8 cellular contexts compared by ENCODE assay signal in the genomic region with DNA sequence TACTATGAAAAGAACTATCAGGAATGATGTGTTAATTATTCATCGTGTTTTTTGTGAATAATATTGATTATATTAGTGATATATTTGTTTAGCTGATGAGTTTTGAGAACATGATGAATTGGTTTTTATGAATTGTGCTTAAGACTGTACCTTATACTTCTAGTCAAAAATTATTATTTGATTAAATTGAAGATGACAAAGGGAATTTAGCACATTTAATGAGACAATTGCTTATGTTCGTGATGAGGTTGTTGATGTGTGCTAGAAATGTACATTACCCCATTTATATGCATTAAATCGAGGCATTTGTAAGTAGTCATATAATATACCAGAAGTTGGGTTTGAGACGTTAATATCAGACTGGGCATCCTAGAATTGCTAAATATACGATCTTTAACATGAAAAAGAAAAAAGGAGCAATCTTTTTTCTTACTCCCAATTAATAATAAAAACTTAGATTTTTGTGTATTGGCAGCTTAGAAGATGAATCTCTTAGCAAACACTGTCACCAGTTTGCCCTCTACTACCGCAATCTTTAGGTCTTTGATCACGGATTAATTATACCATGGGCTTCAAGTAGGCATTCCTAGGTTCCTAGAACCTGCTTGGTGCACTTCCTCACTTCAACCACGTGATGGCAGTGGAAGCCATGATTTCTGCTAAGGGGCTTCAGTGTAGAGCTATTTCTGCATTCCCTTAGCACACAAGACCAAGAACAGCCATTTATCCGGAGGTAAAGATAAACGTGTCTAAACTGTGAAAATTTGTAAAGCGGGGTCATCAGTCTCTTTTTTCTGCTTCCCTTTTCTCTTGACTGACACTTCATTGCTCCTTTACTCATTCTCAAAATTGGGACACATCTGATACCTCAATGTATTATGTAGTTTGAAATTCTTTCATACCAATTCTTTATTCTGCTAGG. TPM values are rescaled to one million over a fixed set of nuclear protein-coding genes. Genes with fewer than 3 reads are reported as not detected.
DNase-seq lines count a peak whose midpoint lies in the region; ATAC-seq and TF ChIP-seq lines count a peak whose summit lies in the region.

No MANE protein-coding gene starts in this region.

- H3K9me3 ChIP-seq in right atrium auricular region (no peaks in the 10 kb centered on the region), prostate gland (no peaks in the 10 kb centered on the region)

- no peak overlapping the region for H3K27ac ChIP-seq in right atrium auricular region
- H3K27ac ChIP-seq in prostate gland = no peak overlapping the region

- peak; percentile 90 for TF ChIP-seq CTCF in BJ (IDR thresholded peaks at IDR 0.05; ENCODE audit: insufficient read depth, low read depth, low read length)
- peak; percentile 96 for TF ChIP-seq CTCF in GM20000 (IDR thresholded peaks at IDR 0.05; ENCODE audit: extremely low read depth, missing control alignments)
- peak; percentile 90 to 94 for TF ChIP-seq CTCF in right atrium auricular region (IDR thresholded peaks at IDR 0.05)
- TF ChIP-seq CTCF in prostate gland (IDR thresholded peaks at IDR 0.05) = peak; percentile 67 to 92 (median 84)

- intact Hi-C loops in prostate gland (cut with DNase I) = loop anchor here (2.0 to 10.0 kb wide), 2 partner anchors 597 to 683 kb away; partner anchors contain the start of gene COPG2

- no peak for TF ChIP-seq POLR2A in prostate gland (IDR thresholded peaks at IDR 0.05)

- ATAC-seq in SK-N-SH treated with all-trans-retinoic acid at 6 μM for 48 hours (peak; percentile 65), GM19455 (IDR thresholded peaks at IDR 0.05; ENCODE audit: unreplicated experiment) (no peak)

- POLR2A ChIA-PET in BJ (lab: Charles Lee) = no interaction called here

- DNase-seq in BJ (ENCODE audit: low read depth) (no peak), GM20000 (ENCODE audit: low spot score) (peak; percentile 71), NCI-H1092 treated with DMSO at 0.1 percent for 48 hours (lab: John Stamatoyannopoulos, UW) (peak; percentile 81), amygdala (lab: John Stamatoyannopoulos, UW) (peak in 51 of 56 donors; percentile 1 to 83 (median 41)), right atrium auricular region (ENCODE audit: low spot score) (no peak), prostate gland (ENCODE audit: low spot score) (peak; percentile 50)

- H3K36me3 ChIP-seq in BJ (ENCODE audit: control insufficient read depth, insufficient read depth, low read length) (no peaks in the 10 kb centered on the region), right atrium auricular region (no peaks in the 10 kb centered on the region), prostate gland (no peaks in the 10 kb centered on the region)

- peak overlapping the region; percentile 84 for H3K4me3 ChIP-seq in BJ (ENCODE audit: low read depth, low read length)
- peak overlapping the region in 1 of 2 donors; percentile 99 for H3K4me3 ChIP-seq in right atrium auricular region
- peak overlapping the region in 1 of 2 donors; percentile 61 for H3K4me3 ChIP-seq in prostate gland

- 7% methylated on average over 11 of the region's 11 CpGs for WGBS in prostate gland

- H3K27me3 ChIP-seq in BJ (ENCODE audit: control insufficient read depth, insufficient read depth, low read length) (no peaks in the 10 kb centered on the region), right atrium auricular region (no peaks in the 10 kb centered on the region), prostate gland (replicated peaks; ENCODE audit: insufficient read depth) (no peaks in the 10 kb centered on the region)

- H3K4me1 ChIP-seq in right atrium auricular region (peaks cover 0 to 26% of the 10 kb centered on the region in 2 donors), prostate gland (replicated peaks) (peaks cover 2% of the 10 kb centered on the region)

- CTCF ChIA-PET in BJ (lab: Yijun Ruan, JAX) = interaction anchor here (0.6 to 4.9 kb wide), 21 partner anchors 11 to 761 kb away, joined by 3 to 35 read pairs (median 4); partner anchors contain the start of genes KLF14, TMEM209 and TSGA13

TF ChIP-seq in SK-N-SH treated with all-trans-retinoic acid at 6 μM for 48 hours, 23 proteins besides CTCF, POLR2A, EP300 and RAD21:
- TF ChIP-seq PATZ1 (CRISPR knock-in tag; IDR thresholded peaks at IDR 0.05; ENCODE audit: borderline replicate concordance) (no peak), POU6F1 (CRISPR knock-in tag; IDR thresholded peaks at IDR 0.05; ENCODE audit: borderline replicate concordance, low read depth) (0 out of 2 replicates have a peak, but pooled peaks have one; percentile 34), ZNF565 (CRISPR knock-in tag; conservative IDR thresholded peaks at IDR 0.05; ENCODE audit: low read depth) (no peak), ZFP30 (CRISPR knock-in tag; IDR thresholded peaks at IDR 0.05) (no peak), TSHZ2 (CRISPR knock-in tag; IDR thresholded peaks at IDR 0.05) (no peak)

RNA-seq across cellular contexts. Expression of gene KLHDC10, which starts 1.6 kb away (rescaled TPM):
- polyA plus RNA-seq in BJ (2011; rRNA removed) = 15.9 and 23.4 TPM in 2 replicates
- polyA minus RNA-seq in BJ (2011; rRNA and poly(A)+ RNA removed) = 14.8 and 19.7 TPM in 2 replicates
- total RNA-seq in right atrium auricular region (10 to 100 TPM; 16.7 to 19.1 TPM), prostate gland (10 to 100 TPM; 18.7 to 34.7 TPM)

RNA-seq across cellular contexts. Expression of gene ZC3HC1, which starts 20.8 kb away (rescaled TPM):
- polyA plus RNA-seq in BJ (2011; rRNA removed) = 23.2 and 24.8 TPM in 2 replicates
- polyA minus RNA-seq in BJ (2011; rRNA and poly(A)+ RNA removed) = 14.3 and 24.6 TPM in 2 replicates
- total RNA-seq in right atrium auricular region (10 to 100 TPM; 12.1 to 12.8 TPM), prostate gland (10 to 100 TPM; 11.8 to 24.4 TPM)

Comparison
In these comparisons a context has a peak if more than half of its experiments do, and no peak if none do; other contexts are left out.
1. DNase-seq: peak in GM20000 (single experiment), NCI-H1092 treated with DMSO at 0.1 percent for 48 hours (single experiment), amygdala (51 of 56) and prostate gland (single experiment); none in BJ (single experiment) and right atrium auricular region (single experiment).
2. Peak in every context shown above with its lines, with median percentiles within 50 percentile points of each other: CTCF ChIP-seq.